In genomic region chr2:198006733-198007132, GRCh38 we compare ENCODE assay signal across 30 cellular contexts.
"Had no signal": no experiment of that assay in that cellular context is flagged by ENCODE, and none has a peak within 500 bp of the region (broad histone marks: within the 10 kb centered on the region; RNA-seq: fewer than 3 reads in every experiment).

No MANE protein-coding gene starts in this region.

- H3K9me3 ChIP-seq: sigmoid colon had no signal

- H3K36me3 Mint-ChIP-seq: natural killer cell; neural progenitor cell; stimulated activated effector memory CD8-positive, alpha-beta T cell treated with anti-CD3 and anti-CD28 coated beads, Interleukin-12 subunit alpha, Interleukin-12 subunit beta, amount 100 ng/mL, for 72 hours had no signal

- H3K4me1 Mint-ChIP-seq: endodermal cell, natural killer cell, neural progenitor cell had no signal

- H3K79me2 ChIP-seq: parathyroid adenoma had no signal

- H3K9me3 Mint-ChIP-seq: endodermal cell, neural progenitor cell had no signal

- H3K27ac Mint-ChIP-seq: activated naive CD4-positive, alpha-beta T cell treated with anti-CD3 and anti-CD28 coated beads for 36 hours; activated naive CD8-positive, alpha-beta T cell treated with anti-CD3 and anti-CD28 coated beads, Interleukin-2, amount 10 ng/mL, durations not matched to agents 7 days and 5 days; dendritic cell treated with granulocyte-macrophage colony-stimulating factor and Interleukin-4, amounts not matched to agents 40 ng/mL and 50 ng/mL, for 4 days; endodermal cell; natural killer cell; neural progenitor cell; stimulated activated effector memory CD8-positive, alpha-beta T cell treated with anti-CD3 and anti-CD28 coated beads, Interleukin-12 subunit alpha, Interleukin-12 subunit beta, amount 100 ng/mL, for 72 hours; stimulated activated naive CD8-positive, alpha-beta T cell treated with anti-CD3 and anti-CD28 coated beads, Interleukin-15, Interleukin-2, amounts not matched to agents 100 ng/mL and 50 ng/mL, for 24 hours had no signal

- H3K4me3 Mint-ChIP-seq: activated naive CD4-positive, alpha-beta T cell treated with anti-CD3 and anti-CD28 coated beads for 36 hours; activated naive CD8-positive, alpha-beta T cell treated with anti-CD3 and anti-CD28 coated beads, Interleukin-2, amount 10 ng/mL, durations not matched to agents 7 days and 5 days; dendritic cell treated with granulocyte-macrophage colony-stimulating factor and Interleukin-4, amounts not matched to agents 40 ng/mL and 50 ng/mL, for 4 days; endodermal cell; natural killer cell; neural progenitor cell; stimulated activated effector memory CD8-positive, alpha-beta T cell treated with anti-CD3 and anti-CD28 coated beads, Interleukin-12 subunit alpha, Interleukin-12 subunit beta, amount 100 ng/mL, for 72 hours; stimulated activated naive CD8-positive, alpha-beta T cell treated with anti-CD3 and anti-CD28 coated beads, Interleukin-15, Interleukin-2, amounts not matched to agents 100 ng/mL and 50 ng/mL, for 24 hours had no signal

- H3K9ac ChIP-seq: neural progenitor cell, parathyroid adenoma had no signal

- DNase-seq: activated CD4-positive, alpha-beta T cell treated with anti-CD3 and anti-CD28 coated beads for 4 hours; activated CD4-positive, alpha-beta T cell treated with anti-CD3 and anti-CD28 coated beads, Interleukin-2, amount 50 U/mL, for 48 hours; activated CD4-positive, CD25-positive, alpha-beta regulatory T cell; activated CD8-positive, alpha-beta memory T cell treated with anti-CD3 and anti-CD28 coated beads for 24 hours; activated effector memory CD4-positive, alpha-beta T cell treated with anti-CD3 and anti-CD28 coated beads, Interleukin-2, amount 50 U/mL, for 16 hours; activated naive CD4-positive, alpha-beta T cell treated with anti-CD3 and anti-CD28 coated beads for 36 hours; activated naive CD8-positive, alpha-beta T cell treated with anti-CD3 and anti-CD28 coated beads, Interleukin-2, amount 10 ng/mL, durations not matched to agents 7 days and 5 days; activated T-cell treated with anti-CD3 and anti-CD28 coated beads, Interleukin-2, amount 50 U/mL, for 48 hours; amniotic stem cell; caudate nucleus; endodermal cell; foreskin fibroblast; heart right ventricle; lower lobe of right lung; mesenchymal stem cell; natural killer cell; occipital lobe; psoas muscle; sigmoid colon; small intestine; stimulated activated CD4-positive, alpha-beta T cell treated with anti-CD3 and anti-CD28 coated beads, Interleukin-4, amount 100 ng/mL, for 24 hours; T-helper 1 cell; trophoblast cell had no signal

- H3K27me3 ChIP-seq: heart right ventricle, neural progenitor cell, sigmoid colon had no signal

- H3K27ac ChIP-seq: heart right ventricle, lower lobe of right lung, neural progenitor cell, parathyroid adenoma, psoas muscle, sigmoid colon had no signal

- H3K36me3 ChIP-seq: heart right ventricle, lower lobe of right lung, neural progenitor cell, sigmoid colon, thoracic aorta had no signal

- H3K4me2 ChIP-seq: neural progenitor cell had no signal

- H3K4me3 ChIP-seq: heart right ventricle, lower lobe of right lung, neural progenitor cell, psoas muscle, sigmoid colon, thoracic aorta had no signal

- H3K27me3 Mint-ChIP-seq: activated naive CD8-positive, alpha-beta T cell treated with anti-CD3 and anti-CD28 coated beads, Interleukin-2, amount 10 ng/mL, durations not matched to agents 7 days and 5 days; dendritic cell treated with granulocyte-macrophage colony-stimulating factor and Interleukin-4, amounts not matched to agents 40 ng/mL and 50 ng/mL, for 4 days; stimulated activated naive CD8-positive, alpha-beta T cell treated with anti-CD3 and anti-CD28 coated beads, Interleukin-15, Interleukin-2, amounts not matched to agents 100 ng/mL and 50 ng/mL, for 24 hours had no signal

- ATAC-seq: esophagus mucosa; heart right ventricle; lower lobe of right lung; natural killer cell; psoas muscle; stimulated activated effector memory CD8-positive, alpha-beta T cell treated with anti-CD3 and anti-CD28 coated beads, Interleukin-12 subunit alpha, Interleukin-12 subunit beta, amount 100 ng/mL, for 72 hours had no signal

- H2AFZ ChIP-seq: neural progenitor cell, parathyroid adenoma had no signal

- H3K4me1 ChIP-seq: lower lobe of right lung, neural progenitor cell had no signal
